In genomic region chr20:48750941-48751620, GRCh38 we compare ENCODE assay signal across 10 cellular contexts.
DNase-seq lines count a peak whose midpoint lies in the region; ATAC-seq and FAIRE-seq lines count a peak whose summit lies in the region.
"Had no signal": no experiment of that assay in that cellular context is flagged by ENCODE, and none has a peak within 500 bp of the region (broad histone marks: within the 10 kb centered on the region; RNA-seq: fewer than 3 reads in every experiment).

No MANE protein-coding gene starts in this region.

- CTCF ChIA-PET in activated CD4-positive, alpha-beta memory T cell treated with anti-CD3 and anti-CD28 coated beads for 36 hours (lab: Charles Lee), result interaction anchor here (1.2 to 1.9 kb wide), 3 partner anchors 11 to 95 kb away, joined by 3 to 10 read pairs (median 3); no protein-coding TSS in a partner anchor

- H3K36me3 Mint-ChIP-seq in activated CD4-positive, alpha-beta memory T cell treated with anti-CD3 and anti-CD28 coated beads for 36 hours, result peaks cover 30% of the 10 kb centered on the region

- peak; percentile 44 for DNase-seq in stimulated activated CD4-positive, alpha-beta T cell treated with anti-CD3 and anti-CD28 coated beads, Interleukin-15, amount 100 ng/mL, for 24 hours
- DNase-seq in stimulated activated CD4-positive, alpha-beta T cell treated with anti-CD3 and anti-CD28 coated beads, Interleukin-12 subunit alpha, Interleukin-12 subunit beta, amount 100 ng/mL, for 4 hours, result no peak
- peak; percentile 64 for DNase-seq in activated CD4-positive, alpha-beta memory T cell treated with anti-CD3 and anti-CD28 coated beads for 36 hours
- DNase-seq in glomerular visceral epithelial cell (ENCODE audit: extremely low spot score) (peak; percentile 6), pulmonary artery endothelial cell (ENCODE audit: low read depth, low spot score) (peak; percentile 82), SHP77 treated with DMSO at 0.1 percent for 48 hours (lab: John Stamatoyannopoulos, UW) (no peak), HTR-8/SVneo (ENCODE audit: insufficient read length, low spot score) (no peak)
- DNase-seq: pancreas had no signal

- H3K27ac Mint-ChIP-seq in activated CD4-positive, alpha-beta memory T cell treated with anti-CD3 and anti-CD28 coated beads for 36 hours, result peak overlapping the region; percentile 81

- peak overlapping the region; percentile 28 for H3K4me3 Mint-ChIP-seq in activated CD4-positive, alpha-beta memory T cell treated with anti-CD3 and anti-CD28 coated beads for 36 hours

- no peak for ATAC-seq in GM18520 (IDR thresholded peaks at IDR 0.05; ENCODE audit: unreplicated experiment)

- peaks cover 71% of the 10 kb centered on the region for H3K4me1 Mint-ChIP-seq in activated CD4-positive, alpha-beta memory T cell treated with anti-CD3 and anti-CD28 coated beads for 36 hours (ENCODE audit: low read depth)

- POLR2A ChIA-PET in activated CD4-positive, alpha-beta memory T cell treated with anti-CD3 and anti-CD28 coated beads for 36 hours (lab: Charles Lee), result interaction anchor here (1.0 to 6.4 kb wide), 3 partner anchors 9 to 76 kb away, joined by 5 to 44 read pairs (median 11); no protein-coding TSS in a partner anchor

- intact Hi-C loops in activated CD4-positive, alpha-beta memory T cell treated with anti-CD3 and anti-CD28 coated beads for 36 hours (cut with micrococcal nuclease), result no loop called here

- no peaks in the 10 kb centered on the region for H3K27me3 Mint-ChIP-seq in activated CD4-positive, alpha-beta memory T cell treated with anti-CD3 and anti-CD28 coated beads for 36 hours

- H3K9me3 Mint-ChIP-seq in activated CD4-positive, alpha-beta memory T cell treated with anti-CD3 and anti-CD28 coated beads for 36 hours, result peaks cover 11% of the 10 kb centered on the region

- FAIRE-seq in HTR-8/SVneo (lab: Jason Lieb, UNC), result no peak
- FAIRE-seq: pancreas, TTC549 had no signal

Comparison
In these comparisons a context has a peak if more than half of its experiments do, and no peak if none do; other contexts are left out.
1. DNase-seq: peak in stimulated activated CD4-positive, alpha-beta T cell treated with anti-CD3 and anti-CD28 coated beads, Interleukin-15, amount 100 ng/mL, for 24 hours (single experiment), activated CD4-positive, alpha-beta memory T cell treated with anti-CD3 and anti-CD28 coated beads for 36 hours (single experiment), glomerular visceral epithelial cell (single experiment) and pulmonary artery endothelial cell (single experiment); none in stimulated activated CD4-positive, alpha-beta T cell treated with anti-CD3 and anti-CD28 coated beads, Interleukin-12 subunit alpha, Interleukin-12 subunit beta, amount 100 ng/mL, for 4 hours (single experiment), SHP77 treated with DMSO at 0.1 percent for 48 hours (single experiment) and HTR-8/SVneo (single experiment).